22 cellular contexts compared by ENCODE assay signal in the genomic region with DNA sequence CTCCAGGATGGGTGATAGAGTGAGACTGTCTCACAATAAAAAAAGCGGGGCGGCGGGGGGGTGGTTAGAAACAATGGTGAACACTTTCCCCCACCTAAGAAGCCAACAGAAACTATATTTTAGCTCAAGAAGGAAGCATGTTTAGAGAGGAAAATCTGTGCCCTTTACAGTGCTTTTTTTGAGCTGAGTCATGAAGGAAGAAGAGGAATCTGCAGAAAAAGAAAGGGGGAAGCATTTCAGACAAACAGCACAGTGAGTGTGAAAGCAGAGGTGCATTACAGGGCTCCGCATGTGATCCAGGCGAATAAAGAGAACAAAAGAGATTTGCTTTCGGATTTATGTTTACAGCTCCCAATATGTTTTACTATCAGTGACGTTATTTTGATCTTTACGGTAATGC.
"Had no signal": no experiment of that assay in that cellular context is flagged by ENCODE, and none has a peak within 500 bp of the region (broad histone marks: within the 10 kb centered on the region; RNA-seq: fewer than 3 reads in every experiment).

No MANE protein-coding gene starts in this region.

- ATAC-seq: foreskin keratinocyte; heart left ventricle; natural killer cell treated with Interleukin-12 subunit alpha and Interleukin-12 subunit beta and Interleukin-15 and Interleukin-18, amount 100 ng/mL, for 72 hours; psoas muscle; right lobe of liver; stimulated activated memory B cell treated with anti-CD40 and anti-IgM and Interleukin-4, amounts not matched to agents 10 μg/mL and 1 μg/mL and 100 μg/mL, for 72 hours; upper lobe of right lung had no signal

- H3K27ac ChIP-seq: foreskin keratinocyte, heart left ventricle, psoas muscle, right lobe of liver, spleen, tibial artery, upper lobe of right lung, vagina had no signal

- H3K9me3 ChIP-seq: heart left ventricle, psoas muscle, right lobe of liver, tibial artery, upper lobe of right lung, vagina had no signal

- H3K9me3 Mint-ChIP-seq: stimulated activated memory B cell treated with anti-CD40 and anti-IgM and Interleukin-4, amounts not matched to agents 10 μg/mL and 1 μg/mL and 100 μg/mL, for 72 hours had no signal

- H3K27me3 Mint-ChIP-seq: natural killer cell treated with Interleukin-12 subunit alpha and Interleukin-12 subunit beta and Interleukin-15 and Interleukin-18, amount 100 ng/mL, for 72 hours; stimulated activated memory B cell treated with anti-CD40 and anti-IgM and Interleukin-4, amounts not matched to agents 10 μg/mL and 1 μg/mL and 100 μg/mL, for 72 hours; stimulated activated naive CD8-positive, alpha-beta T cell treated with anti-CD3 and anti-CD28 coated beads, Interleukin-15, Interleukin-2, amounts not matched to agents 100 ng/mL and 50 ng/mL, for 24 hours had no signal

- H3K4me1 ChIP-seq: foreskin keratinocyte, psoas muscle, right lobe of liver, spleen, tibial artery, upper lobe of right lung, vagina had no signal

- H3K27me3 ChIP-seq: foreskin keratinocyte, heart left ventricle, right lobe of liver, spleen, tibial artery, upper lobe of right lung, vagina had no signal

- H3K27ac Mint-ChIP-seq: natural killer cell treated with Interleukin-12 subunit alpha and Interleukin-12 subunit beta and Interleukin-15 and Interleukin-18, amount 100 ng/mL, for 72 hours; stimulated activated memory B cell treated with anti-CD40 and anti-IgM and Interleukin-4, amounts not matched to agents 10 μg/mL and 1 μg/mL and 100 μg/mL, for 72 hours; stimulated activated naive CD8-positive, alpha-beta T cell treated with anti-CD3 and anti-CD28 coated beads, Interleukin-15, Interleukin-2, amounts not matched to agents 100 ng/mL and 50 ng/mL, for 24 hours had no signal

- H3K4me3 Mint-ChIP-seq: natural killer cell treated with Interleukin-12 subunit alpha and Interleukin-12 subunit beta and Interleukin-15 and Interleukin-18, amount 100 ng/mL, for 72 hours; stimulated activated memory B cell treated with anti-CD40 and anti-IgM and Interleukin-4, amounts not matched to agents 10 μg/mL and 1 μg/mL and 100 μg/mL, for 72 hours; stimulated activated naive CD8-positive, alpha-beta T cell treated with anti-CD3 and anti-CD28 coated beads, Interleukin-15, Interleukin-2, amounts not matched to agents 100 ng/mL and 50 ng/mL, for 24 hours had no signal

- H3K4me3 ChIP-seq: heart left ventricle, psoas muscle, right lobe of liver, spleen, tibial artery, upper lobe of right lung, vagina had no signal

- DNase-seq: dermis blood vessel endothelial cell; erythroblast; foreskin keratinocyte; heart left ventricle; hippocampal formation; kidney glomerular epithelial cell; midbrain; psoas muscle; retina; right lobe of liver; spleen; stimulated activated CD4-positive, alpha-beta T cell treated with anti-CD3 and anti-CD28 coated beads, Interleukin-15, amount 100 ng/mL, for 24 hours; stimulated activated CD4-positive, alpha-beta T cell treated with anti-CD3 and anti-CD28 coated beads, Interleukin-1b, Interleukin-23, amount 100 ng/mL, for 48 hours; stimulated activated CD4-positive, alpha-beta T cell treated with anti-CD3 and anti-CD28 coated beads, Interleukin-4, amount 100 ng/mL, for 24 hours; tibial artery; upper lobe of right lung had no signal

- H3K4me1 Mint-ChIP-seq: stimulated activated memory B cell treated with anti-CD40 and anti-IgM and Interleukin-4, amounts not matched to agents 10 μg/mL and 1 μg/mL and 100 μg/mL, for 72 hours had no signal

- FAIRE-seq: endothelial cell of umbilical vein, islet of Langerhans had no signal

- H3K36me3 ChIP-seq: heart left ventricle, right lobe of liver, spleen, tibial artery, upper lobe of right lung, vagina had no signal

- H3K36me3 Mint-ChIP-seq: natural killer cell treated with Interleukin-12 subunit alpha and Interleukin-12 subunit beta and Interleukin-15 and Interleukin-18, amount 100 ng/mL, for 72 hours; stimulated activated memory B cell treated with anti-CD40 and anti-IgM and Interleukin-4, amounts not matched to agents 10 μg/mL and 1 μg/mL and 100 μg/mL, for 72 hours had no signal
